10 cellular contexts compared by ENCODE assay signal in the genomic region with DNA sequence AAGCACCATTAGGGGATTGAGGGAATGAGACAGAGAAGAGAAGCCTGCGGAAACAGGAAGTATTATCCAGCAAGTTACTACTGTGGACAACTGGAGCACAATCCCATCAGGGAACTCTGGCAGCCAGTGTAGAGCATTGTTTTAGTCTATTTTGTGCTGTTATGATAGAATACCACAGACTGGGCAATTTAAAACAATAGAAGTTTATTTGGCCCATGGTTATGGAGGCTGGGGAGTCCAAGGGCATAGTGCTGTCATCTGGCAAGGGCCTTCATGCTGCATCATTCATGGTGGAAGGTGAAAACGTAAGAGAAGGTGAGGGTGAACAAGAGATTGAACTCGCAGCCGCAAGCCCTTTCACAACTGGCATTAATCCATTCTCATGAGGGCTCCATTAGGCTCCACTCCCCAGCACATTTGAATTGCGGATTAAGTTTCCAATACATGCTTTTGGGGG. TPM values are rescaled to one million over a fixed set of nuclear protein-coding genes. Genes with fewer than 3 reads are reported as not detected.
DNase-seq lines count a peak whose midpoint lies in the region; ATAC-seq and TF ChIP-seq lines count a peak whose summit lies in the region.
"Had no signal": no experiment of that assay in that cellular context is flagged by ENCODE, and none has a peak within 500 bp of the region (broad histone marks: within the 10 kb centered on the region; RNA-seq: fewer than 3 reads in every experiment).

No MANE protein-coding gene starts in this region.

- peak overlapping the region; percentile 22; the same call in 1 of the 2 replicates for H3K4me2 ChIP-seq in GM23338

- POLR2A ChIA-PET in CD8-positive, alpha-beta memory T cell (lab: Charles Lee) = no interaction called here

- peak overlapping the region; percentile 94 for H3K27ac ChIP-seq in GM23338 (ENCODE audit: low read depth)
- H3K27ac ChIP-seq in RWPE2 (ENCODE audit: poor library complexity, severe bottlenecking) = peak overlapping the region; percentile 67
- peak overlapping the region; percentile 82 to 90 (median 86) for H3K27ac ChIP-seq in gastrocnemius medialis
- H3K27ac ChIP-seq in CD8-positive, alpha-beta memory T cell (ENCODE audit: low read depth, low read length) = no peak overlapping the region

- H3F3A ChIP-seq in GM23338 (replicated peaks; ENCODE audit: low read depth) = peaks cover 5% of the 10 kb centered on the region; the same call in 1 of the 2 replicates

- in situ Hi-C loops in gastrocnemius medialis (cut with MboI; ENCODE audit: low sequenced_read_pairs in 4 of 4) = no loop called here
- in situ Hi-C loops in GM13976 (cut with MboI; ENCODE audit: low sequenced_read_pairs, unreplicated experiment) = no loop called here

- peaks cover 18% of the 10 kb centered on the region for H3K9me2 ChIP-seq in GM23338 (ENCODE audit: insufficient read depth)

- H3K9me3 ChIP-seq in RWPE2 (ENCODE audit: severe bottlenecking) (no peaks in the 10 kb centered on the region), gastrocnemius medialis (no peaks in the 10 kb centered on the region)
- H3K9me3 ChIP-seq in CD8-positive, alpha-beta memory T cell (ENCODE audit: low read length) = no peaks in the 10 kb centered on the region

- DNase-seq in GM23338 (ENCODE audit: low spot score) = no peak
- no peak for DNase-seq in RWPE2 (ENCODE audit: low spot score)
- DNase-seq in fibroblast of pulmonary artery (ENCODE audit: low read depth) = peak; percentile 47
- DNase-seq in gastrocnemius medialis = no peak
- no peak for DNase-seq in HuH-7.5 (ENCODE audit: low spot score)
- DNase-seq in CD8-positive, alpha-beta memory T cell = no peak
- DNase-seq in GM13976 (ENCODE audit: low spot score) = no peak
- no peak for DNase-seq in inferior parietal cortex (ENCODE audit: extremely low spot score)
- DNase-seq: activated CD8-positive, alpha-beta memory T cell treated with anti-CD3 and anti-CD28 coated beads, Interleukin-2, amount 50 U/mL, for 48 hours; occipital lobe had no signal

- H3K4me1 Mint-ChIP-seq in GM23338 = peaks cover 41% of the 10 kb centered on the region
- peaks cover 19 to 25% (median 20%) of the 10 kb centered on the region in 3 donors for H3K4me1 Mint-ChIP-seq in CD8-positive, alpha-beta memory T cell

- CTCF ChIA-PET in CD8-positive, alpha-beta memory T cell (lab: Charles Lee) = no interaction called here

- TF ChIP-seq CTCF in GM23338 (conservative IDR thresholded peaks at IDR 0.05; ENCODE audit: low read depth in 2 of 2) = no peak
- TF ChIP-seq CTCF in RWPE2 (IDR thresholded peaks at IDR 0.05; ENCODE audit: poor library complexity, severe bottlenecking) = no peak
- no peak for TF ChIP-seq CTCF in fibroblast of pulmonary artery (IDR thresholded peaks at IDR 0.05; ENCODE audit: low read length, missing control alignments)
- no peak for TF ChIP-seq CTCF in gastrocnemius medialis (IDR thresholded peaks at IDR 0.05 in 4 of 5, conservative IDR thresholded peaks at IDR 0.05 in 1 of 5)
- TF ChIP-seq CTCF in GM13976 (IDR thresholded peaks at IDR 0.05; ENCODE audit: borderline replicate concordance, control extremely low read depth, extremely low read depth, insufficient read depth, missing control alignments) = no peak

- H3K4me1 ChIP-seq in GM23338 (ENCODE audit: insufficient read depth) (peaks cover 46% of the 10 kb centered on the region), RWPE2 (ENCODE audit: insufficient read depth, poor library complexity, severe bottlenecking) (peaks cover 43% of the 10 kb centered on the region), gastrocnemius medialis (peaks cover 34 to 61% of the 10 kb centered on the region in 2 donors)
- H3K4me1 ChIP-seq in CD8-positive, alpha-beta memory T cell (ENCODE audit: insufficient read depth, low read length) = peaks cover 28% of the 10 kb centered on the region

- H3K4me3 Mint-ChIP-seq in GM23338 = no peak overlapping the region
- no peak overlapping the region for H3K4me3 Mint-ChIP-seq in CD8-positive, alpha-beta memory T cell

- H3K27me3 Mint-ChIP-seq in GM23338 (ENCODE audit: insufficient read depth, low read depth, poor library complexity) = peaks cover 13% of the 10 kb centered on the region
- H3K27me3 Mint-ChIP-seq in CD8-positive, alpha-beta memory T cell = peaks cover 20 to 31% of the 10 kb centered on the region in 2 donors

- no peaks in the 10 kb centered on the region for H3K36me3 ChIP-seq in GM23338 (ENCODE audit: insufficient read depth)
- H3K36me3 ChIP-seq in RWPE2 (ENCODE audit: low read depth) = no peaks in the 10 kb centered on the region
- no peaks in the 10 kb centered on the region for H3K36me3 ChIP-seq in gastrocnemius medialis
- H3K36me3 ChIP-seq in CD8-positive, alpha-beta memory T cell (ENCODE audit: insufficient read depth, low read length) = no peaks in the 10 kb centered on the region

- H3K4me3 ChIP-seq in GM23338 = no peak overlapping the region
- H3K4me3 ChIP-seq in RWPE2 (ENCODE audit: severe bottlenecking) = no peak overlapping the region
- no peak overlapping the region for H3K4me3 ChIP-seq in fibroblast of pulmonary artery (replicated peaks; ENCODE audit: low read depth, low read length)
- H3K4me3 ChIP-seq in gastrocnemius medialis = no peak overlapping the region
- no peak overlapping the region for H3K4me3 ChIP-seq in CD8-positive, alpha-beta memory T cell (ENCODE audit: low read length)

- H2AFZ ChIP-seq in GM23338 = peak overlapping the region; percentile 15; the same call in 1 of the 2 replicates

- intact Hi-C loops in gastrocnemius medialis (cut with DNase I; ENCODE audit: low total_unique reads) = loop anchor here (10.0 kb wide), 1 partner anchor 154 kb away; no protein-coding TSS in a partner anchor

- H3K27me3 ChIP-seq in GM23338 (ENCODE audit: insufficient read depth) = no peaks in the 10 kb centered on the region
- H3K27me3 ChIP-seq in RWPE2 (ENCODE audit: insufficient read depth, poor library complexity, severe bottlenecking) = no peaks in the 10 kb centered on the region
- no peaks in the 10 kb centered on the region for H3K27me3 ChIP-seq in gastrocnemius medialis
- H3K27me3 ChIP-seq in CD8-positive, alpha-beta memory T cell (ENCODE audit: insufficient read depth, low read length, poor library complexity, severe bottlenecking) = peaks cover 20% of the 10 kb centered on the region

- TF ChIP-seq POLR2A in gastrocnemius medialis (IDR thresholded peaks at IDR 0.05) = no peak

- H3K36me3 Mint-ChIP-seq in GM23338 (ENCODE audit: low read depth) = peaks cover 17% of the 10 kb centered on the region
- H3K36me3 Mint-ChIP-seq in CD8-positive, alpha-beta memory T cell = no peaks in the 10 kb centered on the region

- no peaks in the 10 kb centered on the region for H4K20me1 ChIP-seq in GM23338 (replicated peaks; ENCODE audit: insufficient read depth)

- H3K27ac Mint-ChIP-seq in GM23338 = peak overlapping the region; percentile 98
- H3K27ac Mint-ChIP-seq in CD8-positive, alpha-beta memory T cell = peak overlapping the region in 2 of 8 donors; percentile 12 to 47

- no peaks in the 10 kb centered on the region for H3K79me2 ChIP-seq in GM23338 (replicated peaks; ENCODE audit: insufficient read depth)

- no peak for ATAC-seq in GM23338
- no peak for ATAC-seq in RWPE2 (ENCODE audit: low read depth)
- no peak for ATAC-seq in gastrocnemius medialis

- peaks cover 15% of the 10 kb centered on the region for H3K9me3 Mint-ChIP-seq in GM23338
- no peaks in the 10 kb centered on the region for H3K9me3 Mint-ChIP-seq in CD8-positive, alpha-beta memory T cell

TF ChIP-seq in GM23338, 12 proteins besides CTCF, POLR2A, EP300 and RAD21 (continues in another document):
- TF ChIP-seq NANOG (IDR thresholded peaks at IDR 0.05; ENCODE audit: borderline replicate concordance) (no peak), POLR2AphosphoS5 (IDR thresholded peaks at IDR 0.05; ENCODE audit: low read depth) (no peak)

RNA-seq across cellular contexts. Expression of gene SLC9A8, which starts 43.5 kb away (rescaled TPM):
- total RNA-seq in GM23338 (2014; rRNA removed; shearing (Covaris generic)) = 6.4 and 7.0 TPM in 2 replicates
- 2.6 and 4.4 TPM in 2 replicates for polyA plus RNA-seq in GM23338 (2016; fragmentation: Nextera tagmentation; extraction: Ambion mirVana)
- 10 to 100 TPM; 12.4 to 20.4 (median 15.1) TPM for total RNA-seq in gastrocnemius medialis
- 10 to 100 TPM; 11.5 to 12.0 TPM for total RNA-seq in CD8-positive, alpha-beta memory T cell
- polyA plus RNA-seq in CD8-positive, alpha-beta memory T cell = 7.7 TPM

RNA-seq across cellular contexts. Expression of gene B4GALT5, which starts 55.5 kb away (rescaled TPM):
- total RNA-seq in GM23338 (2014; rRNA removed; shearing (Covaris generic)) = 50.3 and 53.2 TPM in 2 replicates
- polyA plus RNA-seq in GM23338 (2016; fragmentation: Nextera tagmentation; extraction: Ambion mirVana) = 19.1 and 20.1 TPM in 2 replicates
- 10 to 100 TPM; 27.6 to 75.2 (median 56.4) TPM for total RNA-seq in gastrocnemius medialis
- 10 to 100 TPM; 37.5 to 39.1 TPM for total RNA-seq in CD8-positive, alpha-beta memory T cell
- 2.0 TPM for polyA plus RNA-seq in CD8-positive, alpha-beta memory T cell
